ENCODE assay signal across 1 cellular context in genomic region chr1:113943028-113943811, GRCh38.
TF ChIP-seq lines count a peak whose summit lies in the region.

No MANE protein-coding gene starts in this region.

TF ChIP-seq in K562, 482 proteins besides CTCF, POLR2A, EP300 and RAD21:
- no peak for TF ChIP-seq SMAD2 (IDR thresholded peaks at IDR 0.05; ENCODE audit: low read depth, low read length)
- TF ChIP-seq NONO (IDR thresholded peaks at IDR 0.05; ENCODE audit: low read depth in 2 of 2, low read length in 1 of 2): no peak
- TF ChIP-seq KLF10 (CRISPR knock-in tag; IDR thresholded peaks at IDR 0.05): no peak
- 0 out of 2 replicates have a peak, but pooled peaks have one; percentile 16 for TF ChIP-seq EP400 (IDR thresholded peaks at IDR 0.05)
- TF ChIP-seq SRF (CRISPR knock-in tag; IDR thresholded peaks at IDR 0.05): no peak
- TF ChIP-seq TBP (optimal IDR thresholded peaks at IDR 0.05; ENCODE audit: low read depth, low read length): no peak
- no peak for TF ChIP-seq MLX (CRISPR knock-in tag; conservative IDR thresholded peaks at IDR 0.05)
- TF ChIP-seq ZNF146 (CRISPR knock-in tag; IDR thresholded peaks at IDR 0.05; ENCODE audit: unreplicated experiment): peak; percentile 15
- peak in 1 of 3 experiments; percentile 37; a peak in 1 of 6 replicates for TF ChIP-seq ZBTB11 (CRISPR knock-in tag; IDR thresholded peaks at IDR 0.05)
- no peak for TF ChIP-seq MTA2 (IDR thresholded peaks at IDR 0.05; ENCODE audit: low read depth)
- TF ChIP-seq CEBPB (tag; IDR thresholded peaks at IDR 0.05): peak; percentile 90
- TF ChIP-seq MYNN (IDR thresholded peaks at IDR 0.05): no peak
- TF ChIP-seq MYNN (CRISPR knock-in tag; IDR thresholded peaks at IDR 0.05): no peak
- TF ChIP-seq RBM15 (IDR thresholded peaks at IDR 0.05; ENCODE audit: insufficient read depth, low read length): no peak
- no peak for TF ChIP-seq TCFL5 (CRISPR knock-in tag; conservative IDR thresholded peaks at IDR 0.05)
- TF ChIP-seq EWSR1 (IDR thresholded peaks at IDR 0.05; ENCODE audit: borderline replicate concordance, low read depth, partially characterized antibody): no peak
- no peak for TF ChIP-seq ZNF133 (CRISPR knock-in tag; IDR thresholded peaks at IDR 0.05)
- no peak for TF ChIP-seq CEBPG (CRISPR knock-in tag; IDR thresholded peaks at IDR 0.05)
- peak; percentile 72 to 91 for TF ChIP-seq CEBPG (tag; conservative IDR thresholded peaks at IDR 0.05 in 1 of 2, IDR thresholded peaks at IDR 0.05 in 1 of 2)
- TF ChIP-seq TRIM28 (IDR thresholded peaks at IDR 0.05): no peak
- no peak for TF ChIP-seq U2AF1 (optimal IDR thresholded peaks at IDR 0.05; ENCODE audit: low read depth, low read length)
- TF ChIP-seq TRIM24 (IDR thresholded peaks at IDR 0.05): peak; percentile 60 to 65; a peak in 2 of 4 replicates
- peak; percentile 31; the same call in 1 of the 2 replicates for TF ChIP-seq TFE3 (CRISPR knock-in tag; IDR thresholded peaks at IDR 0.05)
- no peak for TF ChIP-seq ZNF584 (CRISPR knock-in tag; IDR thresholded peaks at IDR 0.05; ENCODE audit: low read depth)
